ENCODE assay signal across 12 cellular contexts in the genomic region with DNA sequence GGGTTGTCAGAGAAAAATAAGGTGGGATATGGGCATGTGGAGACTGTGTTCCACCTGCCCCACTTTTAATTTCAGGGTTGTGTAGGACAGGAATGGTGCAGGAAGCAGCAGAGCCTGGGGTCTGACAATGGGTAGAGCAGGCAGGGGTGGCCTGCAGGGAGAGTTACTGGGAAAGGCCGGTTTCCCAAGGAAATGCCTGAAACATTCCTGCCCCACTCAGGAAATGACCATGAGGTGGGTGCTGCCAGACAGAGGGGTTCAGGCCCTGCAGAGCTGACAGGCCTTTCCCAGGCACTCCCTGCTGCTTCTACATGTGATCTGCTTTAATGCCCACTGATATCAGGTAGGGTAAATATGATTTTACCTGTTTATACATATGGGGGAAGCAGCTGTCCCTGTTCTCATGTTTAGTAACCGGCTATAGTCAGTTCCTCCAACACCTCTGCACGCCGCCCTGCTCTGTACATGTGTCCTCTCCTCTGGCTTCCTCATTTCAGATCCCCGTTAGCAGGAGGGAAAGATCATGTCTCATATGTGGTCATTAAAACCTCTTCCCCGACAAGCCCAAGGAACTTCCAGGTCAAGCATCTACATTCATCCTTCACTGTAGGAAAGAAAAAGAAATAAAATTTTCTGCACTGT.
DNase-seq lines count a peak whose midpoint lies in the region; ATAC-seq and TF ChIP-seq lines count a peak whose summit lies in the region.
"Had no signal": no experiment of that assay in that cellular context is flagged by ENCODE, and none has a peak within 500 bp of the region (broad histone marks: within the 10 kb centered on the region; RNA-seq: fewer than 3 reads in every experiment).

No MANE protein-coding gene starts in this region.

- no peaks in the 10 kb centered on the region for H3K9me2 ChIP-seq in PC-9 (ENCODE audit: insufficient read depth)

- H4K20me1 ChIP-seq in PC-9 (ENCODE audit: insufficient read depth): no peaks in the 10 kb centered on the region

- ATAC-seq in upper lobe of left lung (ENCODE audit: low FRiP score in 2 of 2): peak; percentile 11 to 29
- no peak for ATAC-seq in right lobe of liver
- ATAC-seq in GM18867 (IDR thresholded peaks at IDR 0.05; ENCODE audit: unreplicated experiment): no peak

- no peaks in the 10 kb centered on the region for H3K9me3 ChIP-seq in PC-9 (ENCODE audit: insufficient read depth, low read depth)
- H3K9me3 ChIP-seq in upper lobe of left lung: no peaks in the 10 kb centered on the region
- H3K9me3 ChIP-seq in right lobe of liver: no peaks in the 10 kb centered on the region
- no peaks in the 10 kb centered on the region for H3K9me3 ChIP-seq in left ventricle myocardium inferior (replicated peaks)

- H3K27me3 ChIP-seq in PC-9 (ENCODE audit: insufficient read depth, low read depth) (no peaks in the 10 kb centered on the region), upper lobe of left lung (no peaks in the 10 kb centered on the region), right lobe of liver (no peaks in the 10 kb centered on the region), left ventricle myocardium inferior (ENCODE audit: low read depth) (no peaks in the 10 kb centered on the region)
- H3K27me3 ChIP-seq: dorsolateral prefrontal cortex had no signal

- H3K27ac ChIP-seq in PC-9 (peak overlapping the region; percentile 87), upper lobe of left lung (no peak overlapping the region), right lobe of liver (no peak overlapping the region), left ventricle myocardium inferior (replicated peaks) (no peak overlapping the region)
- H3K27ac ChIP-seq: dorsolateral prefrontal cortex had no signal

- WGBS in upper lobe of left lung, 2 donors: 44 to 56% methylated on average over 6 of the region's 6 CpGs
- 56% methylated on average over 5 of the region's 6 CpGs for WGBS in right lobe of liver (ENCODE audit: insufficient coverage, low coverage, low lambda C conversion rate, missing lambda C conversion rate)

- peaks cover under 1% of the 10 kb centered on the region for H3K4me1 Mint-ChIP-seq in activated naive CD4-positive, alpha-beta T cell treated with anti-CD3 and anti-CD28 coated beads for 36 hours (ENCODE audit: low read depth)

- peak overlapping the region; percentile 57 for H3K27ac Mint-ChIP-seq in activated naive CD4-positive, alpha-beta T cell treated with anti-CD3 and anti-CD28 coated beads for 36 hours

- BruUV-seq in PC-9 (replicated peaks; lab: Mats Ljungman, UMichigan): no TSS peak

- TF ChIP-seq EP300 in upper lobe of left lung (IDR thresholded peaks at IDR 0.05): no peak

- H3K36me3 Mint-ChIP-seq in activated naive CD4-positive, alpha-beta T cell treated with anti-CD3 and anti-CD28 coated beads for 36 hours (ENCODE audit: low read depth): no peaks in the 10 kb centered on the region

- H3K4me1 ChIP-seq in PC-9 (replicated peaks; ENCODE audit: insufficient read depth) (peaks cover 52% of the 10 kb centered on the region), upper lobe of left lung (no peaks in the 10 kb centered on the region), right lobe of liver (no peaks in the 10 kb centered on the region), left ventricle myocardium inferior (no peaks in the 10 kb centered on the region)

- TF ChIP-seq POLR2A in upper lobe of left lung (IDR thresholded peaks at IDR 0.05): no peak
- TF ChIP-seq POLR2A in right lobe of liver (IDR thresholded peaks at IDR 0.05): no peak

- no peaks in the 10 kb centered on the region for H3K27me3 Mint-ChIP-seq in activated naive CD4-positive, alpha-beta T cell treated with anti-CD3 and anti-CD28 coated beads for 36 hours (ENCODE audit: low read depth)

- CTCF ChIA-PET in activated naive CD4-positive, alpha-beta T cell treated with anti-CD3 and anti-CD28 coated beads for 36 hours (lab: Charles Lee): interaction anchor here (0.9 to 1.5 kb wide), 5 partner anchors 9 to 105 kb away, joined by 3 to 5 read pairs (median 4); no protein-coding TSS in a partner anchor
- CTCF ChIA-PET in PC-9 (lab: Charles Lee): interaction anchor here (0.5 to 2.9 kb wide), 20 partner anchors 15 to 839 kb away, joined by 3 to 14 read pairs (median 4); no protein-coding TSS in a partner anchor

- H3K36me3 ChIP-seq in PC-9 (ENCODE audit: low read depth): no peaks in the 10 kb centered on the region
- no peaks in the 10 kb centered on the region for H3K36me3 ChIP-seq in upper lobe of left lung
- no peaks in the 10 kb centered on the region for H3K36me3 ChIP-seq in right lobe of liver
- H3K36me3 ChIP-seq in left ventricle myocardium inferior: no peaks in the 10 kb centered on the region

- H3F3A ChIP-seq in PC-9 (ENCODE audit: insufficient read depth, low read depth): peaks cover 28% of the 10 kb centered on the region

- peak overlapping the region; percentile 50; the same call in 1 of the 2 replicates for H2AFZ ChIP-seq in PC-9

- H3K9me3 Mint-ChIP-seq in activated naive CD4-positive, alpha-beta T cell treated with anti-CD3 and anti-CD28 coated beads for 36 hours: no peaks in the 10 kb centered on the region

- H3K4me2 ChIP-seq in PC-9: peak overlapping the region; percentile 65

- POLR2A ChIA-PET in PC-9 (lab: Charles Lee; ENCODE audit: unreplicated experiment): no interaction called here

- no peak overlapping the region for H3K4me3 Mint-ChIP-seq in activated naive CD4-positive, alpha-beta T cell treated with anti-CD3 and anti-CD28 coated beads for 36 hours

- DNase-seq in activated naive CD4-positive, alpha-beta T cell treated with anti-CD3 and anti-CD28 coated beads for 36 hours: no peak
- DNase-seq in activated naive CD4-positive, alpha-beta T cell treated with Interleukin-2 at 50 U/mL for 16 hours: no peak
- DNase-seq in PC-9 (no peak), glomerular endothelial cell (ENCODE audit: extremely low read depth, low read depth, low spot score) (peak; percentile 36), upper lobe of left lung (no peak), right lobe of liver (no peak), left ventricle myocardium inferior (no peak)
- DNase-seq: DMS153, dorsolateral prefrontal cortex, foreskin melanocyte, NCI-H1417 had no signal

- peak overlapping the region; percentile 8; the same call in 1 of the 2 replicates for H3K4me3 ChIP-seq in PC-9
- H3K4me3 ChIP-seq in upper lobe of left lung: no peak overlapping the region
- H3K4me3 ChIP-seq in right lobe of liver: no peak overlapping the region
- no peak overlapping the region for H3K4me3 ChIP-seq in left ventricle myocardium inferior
- H3K4me3 ChIP-seq: dorsolateral prefrontal cortex had no signal

- TF ChIP-seq CTCF in PC-9 (conservative IDR thresholded peaks at IDR 0.05) (no peak), upper lobe of left lung (IDR thresholded peaks at IDR 0.05) (no peak), right lobe of liver (IDR thresholded peaks at IDR 0.05) (no peak), left ventricle myocardium inferior (IDR thresholded peaks at IDR 0.05; ENCODE audit: borderline replicate concordance) (no peak)

- no peaks in the 10 kb centered on the region for H3K79me2 ChIP-seq in PC-9 (ENCODE audit: low read depth)

- intact Hi-C loops in activated naive CD4-positive, alpha-beta T cell treated with anti-CD3 and anti-CD28 coated beads for 36 hours (cut with micrococcal nuclease): no loop called here
- intact Hi-C loops in PC-9 (cut with micrococcal nuclease; ENCODE audit: unreplicated experiment) (loop anchor here (1.0 to 5.0 kb wide), 17 partner anchors 9 to 839 kb away; partner anchors contain the start of gene EPHB6), right lobe of liver (cut with DNase I) (no loop called here), left ventricle myocardium inferior (cut with micrococcal nuclease) (no loop called here)

Comparison
In these comparisons a context has a peak if more than half of its experiments do, and no peak if none do; other contexts are left out.
1. ATAC-seq: peak in upper lobe of left lung (2 of 2); none in right lobe of liver (0 of 4) and GM18867 (single experiment).